ENCODE assay signal across 28 cellular contexts in genomic region chr4:39756159-39756558, GRCh38.
"Had no signal": no experiment of that assay in that cellular context is flagged by ENCODE, and none has a peak within 500 bp of the region (broad histone marks: within the 10 kb centered on the region; RNA-seq: fewer than 3 reads in every experiment).

No MANE protein-coding gene starts in this region.

- H3K27ac Mint-ChIP-seq: activated CD4-positive, alpha-beta memory T cell treated with anti-CD3 and anti-CD28 coated beads, Interleukin-2, amount 10 ng/mL, durations not matched to agents 7 days and 5 days; activated CD4-positive, alpha-beta T cell treated with anti-CD3 and anti-CD28 coated beads, Interleukin-2, amount 10 ng/mL, durations not matched to agents 7 days and 5 days; activated naive CD8-positive, alpha-beta T cell; mesothelial cell of epicardium; neural progenitor cell had no signal

- DNase-seq: activated CD4-positive, alpha-beta memory T cell treated with anti-CD3 and anti-CD28 coated beads, Interleukin-2, amount 10 ng/mL, durations not matched to agents 7 days and 5 days; activated CD4-positive, alpha-beta T cell treated with anti-CD3 and anti-CD28 coated beads, Interleukin-2, amount 10 ng/mL, durations not matched to agents 7 days and 5 days; activated CD4-positive, CD25-positive, alpha-beta regulatory T cell treated with anti-CD3 and anti-CD28 coated beads, Interleukin-2, amount 50 U/mL, for 72 hours; activated CD8-positive, alpha-beta memory T cell treated with anti-CD3 and anti-CD28 coated beads, Interleukin-2, amount 50 U/mL, for 48 hours; activated effector memory CD4-positive, alpha-beta T cell treated with Interleukin-2 at 50 U/mL for 16 hours; activated naive CD4-positive, alpha-beta T cell treated with Interleukin-2 at 50 U/mL for 16 hours; aorta; body of pancreas; dermis blood vessel endothelial cell; effector CD4-positive, alpha-beta T cell; left colon; mammary epithelial cell; naive thymus-derived CD4-positive, alpha-beta T cell; right cardiac atrium; stimulated activated CD4-positive, alpha-beta T cell treated with anti-CD3 and anti-CD28 coated beads, Interleukin-15, amount 100 ng/mL, for 24 hours; stimulated activated CD4-positive, alpha-beta T cell treated with anti-CD3 and anti-CD28 coated beads, Interleukin-2, amount 100 ng/mL, for 24 hours; stimulated activated naive CD4-positive, alpha-beta T cell treated with Interleukin-2 at 50 U/mL for 16 hours; T1000; WERI-Rb-1 had no signal

- ATAC-seq: body of pancreas; left colon; naive thymus-derived CD4-positive, alpha-beta T cell; right cardiac atrium had no signal

- H3K9me3 Mint-ChIP-seq: activated CD4-positive, alpha-beta memory T cell treated with anti-CD3 and anti-CD28 coated beads, Interleukin-2, amount 10 ng/mL, durations not matched to agents 7 days and 5 days; activated CD4-positive, alpha-beta T cell treated with anti-CD3 and anti-CD28 coated beads, Interleukin-2, amount 10 ng/mL, durations not matched to agents 7 days and 5 days; mesothelial cell of epicardium; naive thymus-derived CD4-positive, alpha-beta T cell; neural progenitor cell had no signal

- H3K4me1 ChIP-seq: body of pancreas, neural progenitor cell, tibial nerve had no signal

- FAIRE-seq: colon, endometrium, frontal cortex, keratinocyte had no signal

- H3K9ac ChIP-seq: neural progenitor cell had no signal

- H3K4me3 Mint-ChIP-seq: activated CD4-positive, alpha-beta memory T cell treated with anti-CD3 and anti-CD28 coated beads, Interleukin-2, amount 10 ng/mL, durations not matched to agents 7 days and 5 days; activated CD4-positive, alpha-beta T cell treated with anti-CD3 and anti-CD28 coated beads, Interleukin-2, amount 10 ng/mL, durations not matched to agents 7 days and 5 days; activated naive CD8-positive, alpha-beta T cell; mesothelial cell of epicardium; naive thymus-derived CD4-positive, alpha-beta T cell; neural progenitor cell had no signal

- H3K27me3 ChIP-seq: body of pancreas, hepatocyte, neural progenitor cell, tibial nerve had no signal

- H3K27ac ChIP-seq: body of pancreas, hepatocyte, tibial nerve, WERI-Rb-1 had no signal

- H3K4me3 ChIP-seq: body of pancreas, hepatocyte, neural progenitor cell, tibial nerve had no signal

- H3K4me2 ChIP-seq: hepatocyte, neural progenitor cell had no signal

- H3K9me3 ChIP-seq: body of pancreas, tibial nerve had no signal

- H3K27me3 Mint-ChIP-seq: activated CD4-positive, alpha-beta memory T cell treated with anti-CD3 and anti-CD28 coated beads, Interleukin-2, amount 10 ng/mL, durations not matched to agents 7 days and 5 days; activated CD4-positive, alpha-beta T cell treated with anti-CD3 and anti-CD28 coated beads, Interleukin-2, amount 10 ng/mL, durations not matched to agents 7 days and 5 days; activated naive CD8-positive, alpha-beta T cell; naive thymus-derived CD4-positive, alpha-beta T cell had no signal

- H3K4me1 Mint-ChIP-seq: mesothelial cell of epicardium, neural progenitor cell had no signal

- H2AFZ ChIP-seq: hepatocyte, neural progenitor cell had no signal
